Comparison of ENCODE assay signal across 1 cellular context in the genomic region with DNA sequence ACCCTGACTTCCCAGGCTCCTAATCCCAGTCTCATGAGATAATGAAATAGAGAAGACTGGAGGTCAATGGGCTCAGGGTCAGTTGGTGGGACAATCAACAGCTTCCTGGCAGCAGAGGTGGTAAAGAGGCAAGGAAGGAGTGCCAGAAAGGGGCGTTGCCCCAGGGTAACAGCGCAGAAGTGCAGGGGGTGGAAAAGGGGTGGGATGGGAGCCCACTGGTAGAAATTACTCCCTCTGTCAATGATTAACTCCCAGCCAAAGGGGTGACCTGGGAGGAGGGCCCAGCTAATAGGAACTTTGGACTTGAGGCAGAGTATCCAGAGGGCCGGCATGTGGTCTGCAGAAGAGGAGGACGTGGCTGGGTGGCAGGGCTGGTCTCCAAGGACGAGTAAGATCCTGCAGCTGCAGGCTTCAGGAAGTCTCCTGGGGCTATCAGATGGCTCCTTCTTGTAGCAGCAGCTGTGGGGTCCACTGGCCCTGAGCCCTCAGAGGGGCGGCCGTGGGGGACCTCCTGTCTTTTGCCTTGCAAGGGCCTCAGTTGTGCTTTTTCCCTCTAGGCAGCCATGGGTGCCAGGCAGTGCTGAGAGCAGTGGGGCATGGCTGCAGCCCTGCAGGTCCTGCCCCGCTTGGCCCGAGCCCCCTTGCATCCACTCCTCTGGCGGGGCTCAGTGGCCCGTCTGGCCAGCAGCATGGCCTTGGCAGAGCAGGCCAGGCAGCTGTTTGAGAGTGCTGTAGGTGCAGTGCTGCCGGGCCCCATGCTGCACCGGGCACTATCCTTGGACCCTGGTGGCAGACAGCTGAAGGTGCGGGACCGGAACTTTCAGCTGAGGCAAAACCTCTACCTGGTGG.
TF ChIP-seq lines count a peak whose summit lies in the region.

No MANE protein-coding gene starts in this region.

TF ChIP-seq in HepG2, 621 proteins besides CTCF, POLR2A, EP300 and RAD21 (continued from another document and continues in another):
- TF ChIP-seq ZNF773 (CRISPR knock-in tag; IDR thresholded peaks at IDR 0.05; ENCODE audit: borderline replicate concordance) (no peak), KMT2B (CRISPR knock-in tag; IDR thresholded peaks at IDR 0.05) (peak; percentile 48; the same call in 1 of the 2 replicates), IRX3 (CRISPR knock-in tag; IDR thresholded peaks at IDR 0.05; ENCODE audit: borderline replicate concordance, low read depth) (peak; percentile 41; the same call in 1 of the 2 replicates), PITX1 (CRISPR knock-in tag; IDR thresholded peaks at IDR 0.05) (peak; percentile 83), CREM (IDR thresholded peaks at IDR 0.05) (peak; percentile 63; the same call in 1 of the 2 replicates), CREM (CRISPR knock-in tag; IDR thresholded peaks at IDR 0.05) (no peak), ATRX (CRISPR knock-in tag; IDR thresholded peaks at IDR 0.05; ENCODE audit: borderline replicate concordance) (no peak), SP1 (IDR thresholded peaks at IDR 0.05) (no peak), SP1 (CRISPR knock-in tag; IDR thresholded peaks at IDR 0.05) (peak; percentile 76), THAP11 (CRISPR knock-in tag; IDR thresholded peaks at IDR 0.05) (peak; percentile 73), YEATS2 (CRISPR knock-in tag; IDR thresholded peaks at IDR 0.05; ENCODE audit: borderline replicate concordance) (no peak; the same call in 1 of the 2 replicates), ZNF737 (CRISPR knock-in tag; IDR thresholded peaks at IDR 0.05; ENCODE audit: borderline replicate concordance) (peak; percentile 92), FOXK1 (CRISPR knock-in tag; IDR thresholded peaks at IDR 0.05; ENCODE audit: borderline replicate concordance, low read depth) (peak; percentile 9), TOE1 (CRISPR knock-in tag; IDR thresholded peaks at IDR 0.05) (no peak), NPAS2 (CRISPR knock-in tag; IDR thresholded peaks at IDR 0.05; ENCODE audit: borderline replicate concordance) (no peak), TBX3 (IDR thresholded peaks at IDR 0.05; ENCODE audit: borderline replicate concordance) (peak; percentile 89), TARDBP (CRISPR knock-in tag; IDR thresholded peaks at IDR 0.05) (peak; percentile 89), ZNF335 (CRISPR knock-in tag; IDR thresholded peaks at IDR 0.05) (peak; percentile 68; the same call in 1 of the 2 replicates), SIX4 (CRISPR knock-in tag; IDR thresholded peaks at IDR 0.05) (peak; percentile 41; the same call in 1 of the 2 replicates), GABPA (IDR thresholded peaks at IDR 0.05; ENCODE audit: low read depth, low read length) (no peak), GABPA (CRISPR knock-in tag; IDR thresholded peaks at IDR 0.05; ENCODE audit: low read depth) (peak; percentile 72; the same call in 1 of the 2 replicates), HDAC2 (CRISPR knock-in tag; IDR thresholded peaks at IDR 0.05) (peak; percentile 74), EEA1 (CRISPR knock-in tag; IDR thresholded peaks at IDR 0.05; ENCODE audit: borderline replicate concordance) (no peak), ZNF746 (CRISPR knock-in tag; IDR thresholded peaks at IDR 0.05) (0 out of 2 replicates have a peak, but pooled peaks have one; percentile 19), BHLHE40 (IDR thresholded peaks at IDR 0.05; ENCODE audit: low read length) (no peak), NFIB (CRISPR knock-in tag; IDR thresholded peaks at IDR 0.05; ENCODE audit: borderline replicate concordance) (no peak), CCAR2 (optimal IDR thresholded peaks at IDR 0.05; ENCODE audit: low read depth, low read length) (no peak), ZNF552 (CRISPR knock-in tag; IDR thresholded peaks at IDR 0.05; ENCODE audit: borderline replicate concordance) (no peak), DPF2 (CRISPR knock-in tag; IDR thresholded peaks at IDR 0.05; ENCODE audit: borderline replicate concordance, low read depth) (no peak), NFKBIZ (CRISPR knock-in tag; IDR thresholded peaks at IDR 0.05) (no peak), TEAD2 (CRISPR knock-in tag; IDR thresholded peaks at IDR 0.05) (no peak), ZC3H4 (CRISPR knock-in tag; IDR thresholded peaks at IDR 0.05; ENCODE audit: borderline replicate concordance) (no peak; the same call in 1 of the 2 replicates), ZNF629 (CRISPR knock-in tag; conservative IDR thresholded peaks at IDR 0.05) (no peak; the same call in 1 of the 2 replicates), TBL1XR1 (IDR thresholded peaks at IDR 0.05; ENCODE audit: borderline replicate concordance, low read length, partially characterized antibody) (no peak), HDAC6 (IDR thresholded peaks at IDR 0.05; ENCODE audit: low read depth, low read length) (no peak)
- TF ChIP-seq, protein P1, sequence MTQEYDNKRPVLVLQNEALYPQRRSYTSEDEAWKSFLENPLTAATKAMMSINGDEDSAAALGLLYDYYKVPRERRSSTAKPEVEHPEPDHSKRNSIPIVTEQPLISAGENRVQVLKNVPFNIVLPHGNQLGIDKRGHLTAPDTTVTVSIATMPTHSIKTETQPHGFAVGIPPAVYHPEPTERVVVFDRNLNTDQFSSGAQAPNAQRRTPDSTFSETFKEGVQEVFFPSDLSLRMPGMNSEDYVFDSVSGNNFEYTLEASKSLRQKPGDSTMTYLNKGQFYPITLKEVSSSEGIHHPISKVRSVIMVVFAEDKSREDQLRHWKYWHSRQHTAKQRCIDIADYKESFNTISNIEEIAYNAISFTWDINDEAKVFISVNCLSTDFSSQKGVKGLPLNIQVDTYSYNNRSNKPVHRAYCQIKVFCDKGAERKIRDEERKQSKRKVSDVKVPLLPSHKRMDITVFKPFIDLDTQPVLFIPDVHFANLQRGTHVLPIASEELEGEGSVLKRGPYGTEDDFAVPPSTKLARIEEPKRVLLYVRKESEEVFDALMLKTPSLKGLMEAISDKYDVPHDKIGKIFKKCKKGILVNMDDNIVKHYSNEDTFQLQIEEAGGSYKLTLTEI (CRISPR knock-in tag; conservative IDR thresholded peaks at IDR 0.05) = no peak
- TF ChIP-seq, protein P2, sequence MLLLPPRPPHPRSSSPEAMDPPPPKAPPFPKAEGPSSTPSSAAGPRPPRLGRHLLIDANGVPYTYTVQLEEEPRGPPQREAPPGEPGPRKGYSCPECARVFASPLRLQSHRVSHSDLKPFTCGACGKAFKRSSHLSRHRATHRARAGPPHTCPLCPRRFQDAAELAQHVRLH (CRISPR knock-in tag; IDR thresholded peaks at IDR 0.05; ENCODE audit: borderline replicate concordance, low read depth) = no peak; the same call in 1 of the 2 replicates
- TF ChIP-seq, protein P3, sequence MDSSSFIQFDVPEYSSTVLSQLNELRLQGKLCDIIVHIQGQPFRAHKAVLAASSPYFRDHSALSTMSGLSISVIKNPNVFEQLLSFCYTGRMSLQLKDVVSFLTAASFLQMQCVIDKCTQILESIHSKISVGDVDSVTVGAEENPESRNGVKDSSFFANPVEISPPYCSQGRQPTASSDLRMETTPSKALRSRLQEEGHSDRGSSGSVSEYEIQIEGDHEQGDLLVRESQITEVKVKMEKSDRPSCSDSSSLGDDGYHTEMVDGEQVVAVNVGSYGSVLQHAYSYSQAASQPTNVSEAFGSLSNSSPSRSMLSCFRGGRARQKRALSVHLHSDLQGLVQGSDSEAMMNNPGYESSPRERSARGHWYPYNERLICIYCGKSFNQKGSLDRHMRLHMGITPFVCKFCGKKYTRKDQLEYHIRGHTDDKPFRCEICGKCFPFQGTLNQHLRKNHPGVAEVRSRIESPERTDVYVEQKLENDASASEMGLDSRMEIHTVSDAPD (CRISPR knock-in tag; IDR thresholded peaks at IDR 0.05) = peak; percentile 97
- TF ChIP-seq, protein P4, sequence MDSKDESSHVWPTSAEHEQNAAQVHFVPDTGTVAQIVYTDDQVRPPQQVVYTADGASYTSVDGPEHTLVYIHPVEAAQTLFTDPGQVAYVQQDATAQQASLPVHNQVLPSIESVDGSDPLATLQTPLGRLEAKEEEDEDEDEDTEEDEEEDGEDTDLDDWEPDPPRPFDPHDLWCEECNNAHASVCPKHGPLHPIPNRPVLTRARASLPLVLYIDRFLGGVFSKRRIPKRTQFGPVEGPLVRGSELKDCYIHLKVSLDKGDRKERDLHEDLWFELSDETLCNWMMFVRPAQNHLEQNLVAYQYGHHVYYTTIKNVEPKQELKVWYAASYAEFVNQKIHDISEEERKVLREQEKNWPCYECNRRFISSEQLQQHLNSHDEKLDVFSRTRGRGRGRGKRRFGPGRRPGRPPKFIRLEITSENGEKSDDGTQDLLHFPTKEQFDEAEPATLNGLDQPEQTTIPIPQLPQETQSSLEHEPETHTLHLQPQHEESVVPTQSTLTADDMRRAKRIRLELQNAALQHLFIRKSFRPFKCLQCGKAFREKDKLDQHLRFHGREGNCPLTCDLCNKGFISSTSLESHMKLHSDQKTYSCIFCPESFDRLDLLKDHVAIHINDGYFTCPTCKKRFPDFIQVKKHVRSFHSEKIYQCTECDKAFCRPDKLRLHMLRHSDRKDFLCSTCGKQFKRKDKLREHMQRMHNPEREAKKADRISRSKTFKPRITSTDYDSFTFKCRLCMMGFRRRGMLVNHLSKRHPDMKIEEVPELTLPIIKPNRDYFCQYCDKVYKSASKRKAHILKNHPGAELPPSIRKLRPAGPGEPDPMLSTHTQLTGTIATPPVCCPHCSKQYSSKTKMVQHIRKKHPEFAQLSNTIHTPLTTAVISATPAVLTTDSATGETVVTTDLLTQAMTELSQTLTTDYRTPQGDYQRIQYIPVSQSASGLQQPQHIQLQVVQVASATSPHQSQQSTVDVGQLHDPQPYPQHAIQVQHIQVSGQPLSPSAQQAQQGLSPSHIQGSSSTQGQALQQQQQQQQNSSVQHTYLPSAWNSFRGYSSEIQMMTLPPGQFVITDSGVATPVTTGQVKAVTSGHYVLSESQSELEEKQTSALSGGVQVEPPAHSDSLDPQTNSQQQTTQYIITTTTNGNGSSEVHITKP (CRISPR knock-in tag; IDR thresholded peaks at IDR 0.05; ENCODE audit: low read depth) = no peak; the same call in 1 of the 2 replicates
- TF ChIP-seq, protein P5, sequence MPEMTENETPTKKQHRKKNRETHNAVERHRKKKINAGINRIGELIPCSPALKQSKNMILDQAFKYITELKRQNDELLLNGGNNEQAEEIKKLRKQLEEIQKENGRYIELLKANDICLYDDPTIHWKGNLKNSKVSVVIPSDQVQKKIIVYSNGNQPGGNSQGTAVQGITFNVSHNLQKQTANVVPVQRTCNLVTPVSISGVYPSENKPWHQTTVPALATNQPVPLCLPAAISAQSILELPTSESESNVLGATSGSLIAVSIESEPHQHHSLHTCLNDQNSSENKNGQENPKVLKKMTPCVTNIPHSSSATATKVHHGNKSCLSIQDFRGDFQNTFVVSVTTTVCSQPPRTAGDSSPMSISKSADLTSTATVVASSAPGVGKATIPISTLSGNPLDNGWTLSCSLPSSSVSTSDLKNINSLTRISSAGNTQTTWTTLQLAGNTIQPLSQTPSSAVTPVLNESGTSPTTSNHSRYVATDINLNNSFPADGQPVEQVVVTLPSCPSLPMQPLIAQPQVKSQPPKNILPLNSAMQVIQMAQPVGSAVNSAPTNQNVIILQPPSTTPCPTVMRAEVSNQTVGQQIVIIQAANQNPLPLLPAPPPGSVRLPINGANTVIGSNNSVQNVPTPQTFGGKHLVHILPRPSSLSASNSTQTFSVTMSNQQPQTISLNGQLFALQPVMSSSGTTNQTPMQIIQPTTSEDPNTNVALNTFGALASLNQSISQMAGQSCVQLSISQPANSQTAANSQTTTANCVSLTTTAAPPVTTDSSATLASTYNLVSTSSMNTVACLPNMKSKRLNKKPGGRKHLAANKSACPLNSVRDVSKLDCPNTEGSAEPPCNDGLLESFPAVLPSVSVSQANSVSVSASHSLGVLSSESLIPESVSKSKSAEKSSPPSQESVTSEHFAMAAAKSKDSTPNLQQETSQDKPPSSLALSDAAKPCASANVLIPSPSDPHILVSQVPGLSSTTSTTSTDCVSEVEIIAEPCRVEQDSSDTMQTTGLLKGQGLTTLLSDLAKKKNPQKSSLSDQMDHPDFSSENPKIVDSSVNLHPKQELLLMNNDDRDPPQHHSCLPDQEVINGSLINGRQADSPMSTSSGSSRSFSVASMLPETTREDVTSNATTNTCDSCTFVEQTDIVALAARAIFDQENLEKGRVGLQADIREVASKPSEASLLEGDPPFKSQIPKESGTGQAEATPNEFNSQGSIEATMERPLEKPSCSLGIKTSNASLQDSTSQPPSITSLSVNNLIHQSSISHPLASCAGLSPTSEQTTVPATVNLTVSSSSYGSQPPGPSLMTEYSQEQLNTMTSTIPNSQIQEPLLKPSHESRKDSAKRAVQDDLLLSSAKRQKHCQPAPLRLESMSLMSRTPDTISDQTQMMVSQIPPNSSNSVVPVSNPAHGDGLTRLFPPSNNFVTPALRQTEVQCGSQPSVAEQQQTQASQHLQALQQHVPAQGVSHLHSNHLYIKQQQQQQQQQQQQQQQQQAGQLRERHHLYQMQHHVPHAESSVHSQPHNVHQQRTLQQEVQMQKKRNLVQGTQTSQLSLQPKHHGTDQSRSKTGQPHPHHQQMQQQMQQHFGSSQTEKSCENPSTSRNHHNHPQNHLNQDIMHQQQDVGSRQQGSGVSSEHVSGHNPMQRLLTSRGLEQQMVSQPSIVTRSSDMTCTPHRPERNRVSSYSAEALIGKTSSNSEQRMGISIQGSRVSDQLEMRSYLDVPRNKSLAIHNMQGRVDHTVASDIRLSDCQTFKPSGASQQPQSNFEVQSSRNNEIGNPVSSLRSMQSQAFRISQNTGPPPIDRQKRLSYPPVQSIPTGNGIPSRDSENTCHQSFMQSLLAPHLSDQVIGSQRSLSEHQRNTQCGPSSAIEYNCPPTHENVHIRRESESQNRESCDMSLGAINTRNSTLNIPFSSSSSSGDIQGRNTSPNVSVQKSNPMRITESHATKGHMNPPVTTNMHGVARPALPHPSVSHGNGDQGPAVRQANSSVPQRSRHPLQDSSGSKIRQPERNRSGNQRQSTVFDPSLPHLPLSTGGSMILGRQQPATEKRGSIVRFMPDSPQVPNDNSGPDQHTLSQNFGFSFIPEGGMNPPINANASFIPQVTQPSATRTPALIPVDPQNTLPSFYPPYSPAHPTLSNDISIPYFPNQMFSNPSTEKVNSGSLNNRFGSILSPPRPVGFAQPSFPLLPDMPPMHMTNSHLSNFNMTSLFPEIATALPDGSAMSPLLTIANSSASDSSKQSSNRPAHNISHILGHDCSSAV (CRISPR knock-in tag; IDR thresholded peaks at IDR 0.05; ENCODE audit: borderline replicate concordance) = 0 out of 2 replicates have a peak, but pooled peaks have one; percentile 7
- TF ChIP-seq, protein P6, sequence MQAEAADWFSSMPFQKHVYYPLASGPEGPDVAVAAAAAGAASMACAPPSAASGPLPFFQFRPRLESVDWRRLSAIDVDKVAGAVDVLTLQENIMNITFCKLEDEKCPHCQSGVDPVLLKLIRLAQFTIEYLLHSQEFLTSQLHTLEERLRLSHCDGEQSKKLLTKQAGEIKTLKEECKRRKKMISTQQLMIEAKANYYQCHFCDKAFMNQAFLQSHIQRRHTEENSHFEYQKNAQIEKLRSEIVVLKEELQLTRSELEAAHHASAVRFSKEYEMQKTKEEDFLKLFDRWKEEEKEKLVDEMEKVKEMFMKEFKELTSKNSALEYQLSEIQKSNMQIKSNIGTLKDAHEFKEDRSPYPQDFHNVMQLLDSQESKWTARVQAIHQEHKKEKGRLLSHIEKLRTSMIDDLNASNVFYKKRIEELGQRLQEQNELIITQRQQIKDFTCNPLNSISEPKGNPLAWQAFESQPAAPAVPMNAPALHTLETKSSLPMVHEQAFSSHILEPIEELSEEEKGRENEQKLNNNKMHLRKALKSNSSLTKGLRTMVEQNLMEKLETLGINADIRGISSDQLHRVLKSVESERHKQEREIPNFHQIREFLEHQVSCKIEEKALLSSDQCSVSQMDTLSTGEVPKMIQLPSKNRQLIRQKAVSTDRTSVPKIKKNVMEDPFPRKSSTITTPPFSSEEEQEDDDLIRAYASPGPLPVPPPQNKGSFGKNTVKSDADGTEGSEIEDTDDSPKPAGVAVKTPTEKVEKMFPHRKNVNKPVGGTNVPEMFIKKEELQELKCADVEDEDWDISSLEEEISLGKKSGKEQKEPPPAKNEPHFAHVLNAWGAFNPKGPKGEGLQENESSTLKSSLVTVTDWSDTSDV (CRISPR knock-in tag; IDR thresholded peaks at IDR 0.05) = peak; percentile 74; the same call in 1 of the 2 replicates
